Comparison of ENCODE assay signal across 7 cellular contexts in the genomic region with DNA sequence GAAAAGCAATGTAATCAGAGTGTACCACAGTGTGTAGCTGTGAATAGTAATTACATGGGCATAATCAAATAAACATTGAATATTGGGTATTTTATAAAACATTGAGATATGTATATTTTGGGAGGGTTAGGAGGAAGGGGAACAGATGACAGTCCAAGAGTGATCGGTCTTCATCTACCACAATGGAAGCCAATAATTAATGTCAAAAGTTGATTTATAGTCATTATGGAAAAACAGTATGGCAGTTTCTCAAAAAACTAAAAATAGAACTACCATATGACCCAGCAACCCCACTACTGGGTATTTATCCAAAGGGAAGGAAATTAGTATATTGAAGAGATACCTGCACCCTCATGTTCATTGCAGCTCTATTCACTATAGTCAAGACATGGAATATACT. TPM values are rescaled to one million over a fixed set of nuclear protein-coding genes. Genes with fewer than 3 reads are reported as not detected.
"Had no signal": no experiment of that assay in that cellular context is flagged by ENCODE, and none has a peak within 500 bp of the region (broad histone marks: within the 10 kb centered on the region; RNA-seq: fewer than 3 reads in every experiment).

No MANE protein-coding gene starts in this region.

- FAIRE-seq: HepG2 had no signal

- H3K4me2 ChIP-seq: KMS-11 had no signal

- H3K27ac ChIP-seq: HL-60, KMS-11 had no signal

- ATAC-seq: HepG2 had no signal

- H3K9ac ChIP-seq: KMS-11 had no signal

- DNase-seq: IMR-90, KBM-7, KG1 had no signal

RNA-seq across cellular contexts. Expression of a gene that starts 44.8 kb away (rescaled TPM):
- polyA plus RNA-seq: IgD-negative memory B cell had no signal
